In the genomic region with DNA sequence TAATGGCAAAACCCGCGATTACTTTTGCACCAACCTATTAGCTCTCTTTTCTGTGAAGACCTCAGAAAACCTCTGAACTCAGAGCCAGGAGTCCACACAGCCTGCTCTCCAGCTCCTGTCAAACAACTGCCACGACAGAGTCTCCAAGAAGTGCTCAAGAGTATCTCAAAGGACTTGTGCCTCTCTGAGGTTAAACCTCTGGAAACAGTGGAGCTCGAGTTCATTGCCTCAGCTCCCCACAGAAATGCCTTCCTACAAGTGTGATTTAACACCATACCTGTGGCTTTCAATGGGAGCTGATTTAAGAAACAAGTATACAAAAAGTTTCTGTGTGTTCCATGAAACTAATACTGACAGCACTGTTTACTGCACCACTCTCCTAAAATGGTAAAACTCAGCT, we compare ENCODE assay signal across 1 cellular context.
TF ChIP-seq lines count a peak whose summit lies in the region.

No MANE protein-coding gene starts in this region.

TF ChIP-seq in GM23338, 12 proteins besides CTCF, POLR2A, EP300 and RAD21:
- TF ChIP-seq JUNB (IDR thresholded peaks at IDR 0.05; ENCODE audit: unreplicated experiment) (no peak), POLR2AphosphoS5 (IDR thresholded peaks at IDR 0.05; ENCODE audit: low read depth) (no peak), CREB1 (CRISPR knock-in tag; IDR thresholded peaks at IDR 0.05; ENCODE audit: low read depth) (no peak), STAT1 (IDR thresholded peaks at IDR 0.05; ENCODE audit: unreplicated experiment) (no peak), NANOG (IDR thresholded peaks at IDR 0.05; ENCODE audit: borderline replicate concordance) (no peak), EZH2 (IDR thresholded peaks at IDR 0.05; ENCODE audit: low read depth, unreplicated experiment) (no peak), EZH2phosphoT487 (IDR thresholded peaks at IDR 0.05; ENCODE audit: unreplicated experiment) (no peak), ZNF114 (CRISPR knock-in tag; IDR thresholded peaks at IDR 0.05) (no peak), ZNF331 (CRISPR knock-in tag; IDR thresholded peaks at IDR 0.05; ENCODE audit: low read depth) (no peak)
- TF ChIP-seq, protein P1, sequence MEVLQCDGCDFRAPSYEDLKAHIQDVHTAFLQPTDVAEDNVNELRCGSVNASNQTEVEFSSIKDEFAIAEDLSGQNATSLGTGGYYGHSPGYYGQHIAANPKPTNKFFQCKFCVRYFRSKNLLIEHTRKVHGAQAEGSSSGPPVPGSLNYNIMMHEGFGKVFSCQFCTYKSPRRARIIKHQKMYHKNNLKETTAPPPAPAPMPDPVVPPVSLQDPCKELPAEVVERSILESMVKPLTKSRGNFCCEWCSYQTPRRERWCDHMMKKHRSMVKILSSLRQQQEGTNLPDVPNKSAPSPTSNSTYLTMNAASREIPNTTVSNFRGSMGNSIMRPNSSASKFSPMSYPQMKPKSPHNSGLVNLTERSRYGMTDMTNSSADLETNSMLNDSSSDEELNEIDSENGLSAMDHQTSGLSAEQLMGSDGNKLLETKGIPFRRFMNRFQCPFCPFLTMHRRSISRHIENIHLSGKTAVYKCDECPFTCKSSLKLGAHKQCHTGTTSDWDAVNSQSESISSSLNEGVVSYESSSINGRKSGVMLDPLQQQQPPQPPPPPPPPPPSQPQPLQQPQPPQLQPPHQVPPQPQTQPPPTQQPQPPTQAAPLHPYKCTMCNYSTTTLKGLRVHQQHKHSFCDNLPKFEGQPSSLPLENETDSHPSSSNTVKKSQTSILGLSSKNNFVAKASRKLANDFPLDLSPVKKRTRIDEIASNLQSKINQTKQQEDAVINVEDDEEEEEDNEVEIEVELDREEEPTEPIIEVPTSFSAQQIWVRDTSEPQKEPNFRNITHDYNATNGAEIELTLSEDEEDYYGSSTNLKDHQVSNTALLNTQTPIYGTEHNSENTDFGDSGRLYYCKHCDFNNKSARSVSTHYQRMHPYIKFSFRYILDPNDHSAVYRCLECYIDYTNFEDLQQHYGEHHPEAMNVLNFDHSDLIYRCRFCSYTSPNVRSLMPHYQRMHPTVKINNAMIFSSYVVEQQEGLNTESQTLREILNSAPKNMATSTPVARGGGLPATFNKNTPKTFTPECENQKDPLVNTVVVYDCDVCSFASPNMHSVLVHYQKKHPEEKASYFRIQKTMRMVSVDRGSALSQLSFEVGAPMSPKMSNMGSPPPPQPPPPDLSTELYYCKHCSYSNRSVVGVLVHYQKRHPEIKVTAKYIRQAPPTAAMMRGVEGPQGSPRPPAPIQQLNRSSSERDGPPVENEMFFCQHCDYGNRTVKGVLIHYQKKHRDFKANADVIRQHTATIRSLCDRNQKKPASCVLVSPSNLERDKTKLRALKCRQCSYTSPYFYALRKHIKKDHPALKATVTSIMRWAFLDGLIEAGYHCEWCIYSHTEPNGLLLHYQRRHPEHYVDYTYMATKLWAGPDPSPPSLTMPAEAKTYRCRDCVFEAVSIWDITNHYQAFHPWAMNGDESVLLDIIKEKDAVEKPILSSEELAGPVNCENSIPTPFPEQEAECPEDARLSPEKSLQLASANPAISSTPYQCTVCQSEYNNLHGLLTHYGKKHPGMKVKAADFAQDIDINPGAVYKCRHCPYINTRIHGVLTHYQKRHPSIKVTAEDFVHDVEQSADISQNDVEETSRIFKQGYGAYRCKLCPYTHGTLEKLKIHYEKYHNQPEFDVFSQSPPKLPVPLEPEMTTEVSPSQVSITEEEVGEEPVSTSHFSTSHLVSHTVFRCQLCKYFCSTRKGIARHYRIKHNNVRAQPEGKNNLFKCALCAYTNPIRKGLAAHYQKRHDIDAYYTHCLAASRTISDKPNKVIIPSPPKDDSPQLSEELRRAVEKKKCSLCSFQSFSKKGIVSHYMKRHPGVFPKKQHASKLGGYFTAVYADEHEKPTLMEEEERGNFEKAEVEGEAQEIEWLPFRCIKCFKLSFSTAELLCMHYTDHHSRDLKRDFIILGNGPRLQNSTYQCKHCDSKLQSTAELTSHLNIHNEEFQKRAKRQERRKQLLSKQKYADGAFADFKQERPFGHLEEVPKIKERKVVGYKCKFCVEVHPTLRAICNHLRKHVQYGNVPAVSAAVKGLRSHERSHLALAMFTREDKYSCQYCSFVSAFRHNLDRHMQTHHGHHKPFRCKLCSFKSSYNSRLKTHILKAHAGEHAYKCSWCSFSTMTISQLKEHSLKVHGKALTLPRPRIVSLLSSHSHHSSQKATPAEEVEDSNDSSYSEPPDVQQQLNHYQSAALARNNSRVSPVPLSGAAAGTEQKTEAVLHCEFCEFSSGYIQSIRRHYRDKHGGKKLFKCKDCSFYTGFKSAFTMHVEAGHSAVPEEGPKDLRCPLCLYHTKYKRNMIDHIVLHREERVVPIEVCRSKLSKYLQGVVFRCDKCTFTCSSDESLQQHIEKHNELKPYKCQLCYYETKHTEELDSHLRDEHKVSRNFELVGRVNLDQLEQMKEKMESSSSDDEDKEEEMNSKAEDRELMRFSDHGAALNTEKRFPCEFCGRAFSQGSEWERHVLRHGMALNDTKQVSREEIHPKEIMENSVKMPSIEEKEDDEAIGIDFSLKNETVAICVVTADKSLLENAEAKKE (CRISPR knock-in tag; IDR thresholded peaks at IDR 0.05): no peak
- TF ChIP-seq, protein P2, sequence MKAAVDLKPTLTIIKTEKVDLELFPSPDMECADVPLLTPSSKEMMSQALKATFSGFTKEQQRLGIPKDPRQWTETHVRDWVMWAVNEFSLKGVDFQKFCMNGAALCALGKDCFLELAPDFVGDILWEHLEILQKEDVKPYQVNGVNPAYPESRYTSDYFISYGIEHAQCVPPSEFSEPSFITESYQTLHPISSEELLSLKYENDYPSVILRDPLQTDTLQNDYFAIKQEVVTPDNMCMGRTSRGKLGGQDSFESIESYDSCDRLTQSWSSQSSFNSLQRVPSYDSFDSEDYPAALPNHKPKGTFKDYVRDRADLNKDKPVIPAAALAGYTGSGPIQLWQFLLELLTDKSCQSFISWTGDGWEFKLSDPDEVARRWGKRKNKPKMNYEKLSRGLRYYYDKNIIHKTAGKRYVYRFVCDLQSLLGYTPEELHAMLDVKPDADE (IDR thresholded peaks at IDR 0.05): no peak
- TF ChIP-seq, protein P3, sequence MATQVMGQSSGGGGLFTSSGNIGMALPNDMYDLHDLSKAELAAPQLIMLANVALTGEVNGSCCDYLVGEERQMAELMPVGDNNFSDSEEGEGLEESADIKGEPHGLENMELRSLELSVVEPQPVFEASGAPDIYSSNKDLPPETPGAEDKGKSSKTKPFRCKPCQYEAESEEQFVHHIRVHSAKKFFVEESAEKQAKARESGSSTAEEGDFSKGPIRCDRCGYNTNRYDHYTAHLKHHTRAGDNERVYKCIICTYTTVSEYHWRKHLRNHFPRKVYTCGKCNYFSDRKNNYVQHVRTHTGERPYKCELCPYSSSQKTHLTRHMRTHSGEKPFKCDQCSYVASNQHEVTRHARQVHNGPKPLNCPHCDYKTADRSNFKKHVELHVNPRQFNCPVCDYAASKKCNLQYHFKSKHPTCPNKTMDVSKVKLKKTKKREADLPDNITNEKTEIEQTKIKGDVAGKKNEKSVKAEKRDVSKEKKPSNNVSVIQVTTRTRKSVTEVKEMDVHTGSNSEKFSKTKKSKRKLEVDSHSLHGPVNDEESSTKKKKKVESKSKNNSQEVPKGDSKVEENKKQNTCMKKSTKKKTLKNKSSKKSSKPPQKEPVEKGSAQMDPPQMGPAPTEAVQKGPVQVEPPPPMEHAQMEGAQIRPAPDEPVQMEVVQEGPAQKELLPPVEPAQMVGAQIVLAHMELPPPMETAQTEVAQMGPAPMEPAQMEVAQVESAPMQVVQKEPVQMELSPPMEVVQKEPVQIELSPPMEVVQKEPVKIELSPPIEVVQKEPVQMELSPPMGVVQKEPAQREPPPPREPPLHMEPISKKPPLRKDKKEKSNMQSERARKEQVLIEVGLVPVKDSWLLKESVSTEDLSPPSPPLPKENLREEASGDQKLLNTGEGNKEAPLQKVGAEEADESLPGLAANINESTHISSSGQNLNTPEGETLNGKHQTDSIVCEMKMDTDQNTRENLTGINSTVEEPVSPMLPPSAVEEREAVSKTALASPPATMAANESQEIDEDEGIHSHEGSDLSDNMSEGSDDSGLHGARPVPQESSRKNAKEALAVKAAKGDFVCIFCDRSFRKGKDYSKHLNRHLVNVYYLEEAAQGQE (IDR thresholded peaks at IDR 0.05; ENCODE audit: unreplicated experiment): no peak
